29 cellular contexts compared by ENCODE assay signal in genomic region chr12:123681605-123682004, GRCh38. TPM values are rescaled to one million over a fixed set of nuclear protein-coding genes. Genes with fewer than 3 reads are reported as not detected.
DNase-seq lines count a peak whose midpoint lies in the region; ATAC-seq and TF ChIP-seq lines count a peak whose summit lies in the region.
"Had no signal": no experiment of that assay in that cellular context is flagged by ENCODE, and none has a peak within 500 bp of the region (broad histone marks: within the 10 kb centered on the region; RNA-seq: fewer than 3 reads in every experiment).

No MANE protein-coding gene starts in this region.

- H3K36me3 ChIP-seq in upper lobe of right lung, result peaks cover 23% of the 10 kb centered on the region

- no peak overlapping the region for H3K4me3 ChIP-seq in upper lobe of right lung
- H3K4me3 ChIP-seq: heart right ventricle, tibial nerve had no signal

- H3K27ac Mint-ChIP-seq in activated CD4-positive, alpha-beta T cell treated with anti-CD3 and anti-CD28 coated beads for 36 hours, result peak overlapping the region; percentile 21
- H3K27ac Mint-ChIP-seq: activated CD8-positive, alpha-beta memory T cell treated with anti-CD3 and anti-CD28 coated beads, Interleukin-2, amount 10 ng/mL, durations not matched to agents 7 days and 5 days; activated naive CD4-positive, alpha-beta T cell treated with anti-CD3 and anti-CD28 coated beads, Interleukin-2, amount 50 U/mL, for 72 hours; naive thymus-derived CD4-positive, alpha-beta T cell; stimulated activated naive CD8-positive, alpha-beta T cell treated with anti-CD3 and anti-CD28 coated beads, Interleukin-15, Interleukin-2, amounts not matched to agents 100 ng/mL and 50 ng/mL, for 24 hours had no signal

- no peaks in the 10 kb centered on the region for H3K9me3 ChIP-seq in upper lobe of right lung
- H3K9me3 ChIP-seq: heart right ventricle, tibial nerve had no signal

- H3K4me1 Mint-ChIP-seq in activated CD4-positive, alpha-beta T cell treated with anti-CD3 and anti-CD28 coated beads for 36 hours, result peaks cover 10% of the 10 kb centered on the region
- H3K4me1 Mint-ChIP-seq: central memory CD8-positive, alpha-beta T cell had no signal

- POLR2A ChIA-PET in activated CD4-positive, alpha-beta T cell treated with anti-CD3 and anti-CD28 coated beads for 36 hours (lab: Charles Lee), result no interaction called here

- H3K9me3 Mint-ChIP-seq in activated CD4-positive, alpha-beta T cell treated with anti-CD3 and anti-CD28 coated beads for 36 hours (ENCODE audit: low read depth), result no peaks in the 10 kb centered on the region
- H3K9me3 Mint-ChIP-seq: activated naive CD4-positive, alpha-beta T cell treated with anti-CD3 and anti-CD28 coated beads, Interleukin-2, amount 50 U/mL, for 72 hours; CD8-positive, alpha-beta memory T cell; central memory CD8-positive, alpha-beta T cell; naive thymus-derived CD4-positive, alpha-beta T cell; stimulated activated naive CD8-positive, alpha-beta T cell treated with anti-CD3 and anti-CD28 coated beads, Interleukin-15, Interleukin-2, amounts not matched to agents 100 ng/mL and 50 ng/mL, for 24 hours had no signal

- no peaks in the 10 kb centered on the region for H3K4me1 ChIP-seq in upper lobe of right lung
- H3K4me1 ChIP-seq: tibial nerve had no signal

- no peak for TF ChIP-seq CTCF in upper lobe of right lung (IDR thresholded peaks at IDR 0.05)

- ATAC-seq in activated CD4-positive, alpha-beta T cell treated with anti-CD3 and anti-CD28 coated beads for 36 hours, result no peak
- ATAC-seq in HG02852 (IDR thresholded peaks at IDR 0.05; ENCODE audit: unreplicated experiment) (peak; percentile 59), upper lobe of right lung (peak; percentile 27)
- ATAC-seq: activated CD8-positive, alpha-beta memory T cell treated with anti-CD3 and anti-CD28 coated beads, Interleukin-2, amount 10 ng/mL, durations not matched to agents 7 days and 5 days; activated naive CD4-positive, alpha-beta T cell treated with anti-CD3 and anti-CD28 coated beads, Interleukin-2, amount 50 U/mL, for 72 hours; heart right ventricle; left lobe of liver; naive thymus-derived CD4-positive, alpha-beta T cell had no signal

- no peak for DNase-seq in activated CD4-positive, alpha-beta T cell treated with anti-CD3 and anti-CD28 coated beads for 36 hours
- DNase-seq in activated CD4-positive, alpha-beta T cell treated with anti-CD3 and anti-CD28 coated beads, Interleukin-2, amount 50 U/mL, for 48 hours, result no peak
- DNase-seq in NOMO-1 treated with DMSO at 0.1 percent for 48 hours (lab: John Stamatoyannopoulos, UW; ENCODE audit: unreplicated experiment), result peak; percentile 79
- no peak for DNase-seq in upper lobe of right lung
- DNase-seq in NCI-H2196 treated with DMSO at 0.1 percent for 48 hours (lab: John Stamatoyannopoulos, UW; ENCODE audit: unreplicated experiment), result no peak
- no peak for DNase-seq in ecto neural progenitor cell (ENCODE audit: low spot score)
- DNase-seq in posterior vena cava (ENCODE audit: low spot score), result no peak
- DNase-seq: 8988T; activated CD4-positive, alpha-beta T cell treated with anti-CD3 and anti-CD28 coated beads for 4 hours; activated CD8-positive, alpha-beta memory T cell treated with anti-CD3 and anti-CD28 coated beads, Interleukin-2, amount 10 ng/mL, durations not matched to agents 7 days and 5 days; CD8-positive, alpha-beta memory T cell; foreskin fibroblast; heart right ventricle; naive thymus-derived CD4-positive, alpha-beta T cell; NCI-H1436; NCI-H526; occipital lobe; OCI-M1; Right ventricle myocardium superior; stimulated activated CD4-positive, alpha-beta T cell treated with anti-CD3 and anti-CD28 coated beads, Interleukin-2, amount 100 ng/mL, for 48 hours; T-helper 1 cell had no signal

- no peaks in the 10 kb centered on the region for H3K27me3 Mint-ChIP-seq in activated CD4-positive, alpha-beta T cell treated with anti-CD3 and anti-CD28 coated beads for 36 hours
- H3K27me3 Mint-ChIP-seq: activated CD8-positive, alpha-beta memory T cell treated with anti-CD3 and anti-CD28 coated beads, Interleukin-2, amount 10 ng/mL, durations not matched to agents 7 days and 5 days; CD8-positive, alpha-beta memory T cell; central memory CD8-positive, alpha-beta T cell; naive thymus-derived CD4-positive, alpha-beta T cell; stimulated activated naive CD8-positive, alpha-beta T cell treated with anti-CD3 and anti-CD28 coated beads, Interleukin-15, Interleukin-2, amounts not matched to agents 100 ng/mL and 50 ng/mL, for 24 hours had no signal

- intact Hi-C loops in activated CD4-positive, alpha-beta T cell treated with anti-CD3 and anti-CD28 coated beads for 36 hours (cut with DNase I, micrococcal nuclease), result no loop called here
- intact Hi-C loops in upper lobe of right lung (cut with DNase I), result no loop called here
- intact Hi-C loops in posterior vena cava (cut with DNase I), result no loop called here

- no peaks in the 10 kb centered on the region for H3K27me3 ChIP-seq in upper lobe of right lung
- H3K27me3 ChIP-seq: heart right ventricle, tibial nerve had no signal

- peaks cover 4% of the 10 kb centered on the region for H3K36me3 Mint-ChIP-seq in activated CD4-positive, alpha-beta T cell treated with anti-CD3 and anti-CD28 coated beads for 36 hours (ENCODE audit: low read depth)
- H3K36me3 Mint-ChIP-seq: activated CD8-positive, alpha-beta memory T cell treated with anti-CD3 and anti-CD28 coated beads, Interleukin-2, amount 10 ng/mL, durations not matched to agents 7 days and 5 days; activated naive CD4-positive, alpha-beta T cell treated with anti-CD3 and anti-CD28 coated beads, Interleukin-2, amount 50 U/mL, for 72 hours had no signal

- no peak overlapping the region for H3K27ac ChIP-seq in upper lobe of right lung
- H3K27ac ChIP-seq: epithelial cell of prostate, heart right ventricle, HL-60, tibial nerve had no signal

- H3K4me3 Mint-ChIP-seq in activated CD4-positive, alpha-beta T cell treated with anti-CD3 and anti-CD28 coated beads for 36 hours, result no peak overlapping the region
- H3K4me3 Mint-ChIP-seq: activated CD8-positive, alpha-beta memory T cell treated with anti-CD3 and anti-CD28 coated beads, Interleukin-2, amount 10 ng/mL, durations not matched to agents 7 days and 5 days; central memory CD8-positive, alpha-beta T cell; naive thymus-derived CD4-positive, alpha-beta T cell; stimulated activated naive CD8-positive, alpha-beta T cell treated with anti-CD3 and anti-CD28 coated beads, Interleukin-15, Interleukin-2, amounts not matched to agents 100 ng/mL and 50 ng/mL, for 24 hours had no signal

- CTCF ChIA-PET in activated CD4-positive, alpha-beta T cell treated with anti-CD3 and anti-CD28 coated beads for 36 hours (lab: Charles Lee), result interaction anchor here (0.9 kb wide), 1 partner anchor 26 kb away, joined by 3 read pairs; no protein-coding TSS in a partner anchor

RNA-seq across cellular contexts. Expression of gene TCTN2, which starts 10.7 kb away (rescaled TPM):
- total RNA-seq in activated CD4-positive, alpha-beta T cell treated with anti-CD3 and anti-CD28 coated beads for 36 hours, result 1 to 10 TPM; 4.4 to 4.5 TPM
- 10.5 TPM for total RNA-seq in upper lobe of right lung
- total RNA-seq in posterior vena cava, result 1 to 10 TPM; 7.6 to 7.8 TPM

RNA-seq across cellular contexts. Expression of gene ATP6V0A2, which starts 30.5 kb away (rescaled TPM):
- total RNA-seq in activated CD4-positive, alpha-beta T cell treated with anti-CD3 and anti-CD28 coated beads for 36 hours, result 10 to 100 TPM; 71.9 to 79.1 TPM
- total RNA-seq in upper lobe of right lung (27.8 TPM), posterior vena cava (10 to 100 TPM; 20.2 to 20.7 TPM)

RNA-seq across cellular contexts. Expression of gene GTF2H3, which starts 48.0 kb away (rescaled TPM):
- 10 to 100 TPM; 60.4 to 77.1 TPM for total RNA-seq in activated CD4-positive, alpha-beta T cell treated with anti-CD3 and anti-CD28 coated beads for 36 hours
- total RNA-seq in upper lobe of right lung (21.8 TPM), posterior vena cava (10 to 100 TPM; 20.9 TPM)

RNA-seq across cellular contexts. Expression of gene EIF2B1, which starts 48.1 kb away (rescaled TPM):
- 10 to 100 TPM; 52.7 to 61.0 TPM for total RNA-seq in activated CD4-positive, alpha-beta T cell treated with anti-CD3 and anti-CD28 coated beads for 36 hours
- 40.0 TPM for total RNA-seq in upper lobe of right lung
- total RNA-seq in posterior vena cava, result 10 to 100 TPM; 36.7 to 37.4 TPM
